In the genomic region with DNA sequence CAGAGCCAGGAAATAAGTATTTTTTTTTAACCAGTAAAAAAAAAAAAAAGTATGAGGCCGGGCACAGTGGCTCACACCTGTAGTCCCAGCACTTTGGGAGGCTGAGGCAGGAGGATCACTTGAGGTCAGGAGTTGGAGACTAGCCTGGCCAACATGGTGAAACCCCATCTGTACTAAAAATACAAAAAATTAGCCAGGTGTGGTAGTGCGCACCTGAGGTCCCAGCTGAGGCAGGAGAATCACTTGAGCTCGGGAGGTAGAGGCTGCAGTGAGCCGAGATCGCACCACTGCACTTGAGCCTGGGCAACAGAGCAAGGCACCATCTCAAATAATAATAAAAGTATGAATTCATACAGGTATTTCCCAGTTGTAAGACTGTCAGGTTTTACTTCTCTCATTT, we compare ENCODE assay signal across 2 cellular contexts. TPM values are rescaled to one million over a fixed set of nuclear protein-coding genes. Genes with fewer than 3 reads are reported as not detected.
"Had no signal": no experiment of that assay in that cellular context is flagged by ENCODE, and none has a peak within 500 bp of the region (broad histone marks: within the 10 kb centered on the region; RNA-seq: fewer than 3 reads in every experiment).

No MANE protein-coding gene starts in this region.

RNA-seq across cellular contexts. Expression of a gene that starts 10.4 kb away (rescaled TPM):
- polyA plus RNA-seq: GM23248, IgD-negative memory B cell had no signal
